13 cellular contexts compared by ENCODE assay signal in genomic region chr11:65781962-65782815, GRCh38. TPM values are rescaled to one million over a fixed set of nuclear protein-coding genes. Genes with fewer than 3 reads are reported as not detected.
DNase-seq lines count a peak whose midpoint lies in the region; FAIRE-seq and TF ChIP-seq lines count a peak whose summit lies in the region.
"Had no signal": no experiment of that assay in that cellular context is flagged by ENCODE, and none has a peak within 500 bp of the region (broad histone marks: within the 10 kb centered on the region; RNA-seq: fewer than 3 reads in every experiment).

No MANE protein-coding gene starts in this region.

- H3K4me3 Mint-ChIP-seq in CD4-positive, alpha-beta memory T cell: peak overlapping the region in 6 of 8 donors; percentile 15 to 63 (median 32)

- peak; percentile 38 for FAIRE-seq in HTR-8/SVneo (lab: Jason Lieb, UNC)
- FAIRE-seq in urothelium cell line (lab: Jason Lieb, UNC): no peak

- DNase-seq in CD4-positive, alpha-beta memory T cell: no peak
- DNase-seq in HTR-8/SVneo (ENCODE audit: insufficient read length, low spot score) (no peak), ecto neural progenitor cell (ENCODE audit: low spot score) (peak; percentile 50), iPS-NIHi11 (ENCODE audit: low spot score) (no peak), urothelium cell line (ENCODE audit: low spot score) (no peak), NCI-H146 treated with DMSO at 0.1 percent for 48 hours (lab: John Stamatoyannopoulos, UW; ENCODE audit: unreplicated experiment) (no peak), BE2C (no peak)
- DNase-seq: NCI-H2029 treated with DMSO at 0.1 percent for 48 hours, T-helper 9 cell had no signal

- no peaks in the 10 kb centered on the region for H3K36me3 ChIP-seq in CD4-positive, alpha-beta memory T cell (ENCODE audit: insufficient read depth, low read length)
- H3K36me3 ChIP-seq in neutrophil: peaks cover 27% of the 10 kb centered on the region
- H3K36me3 ChIP-seq in BE2C: no peaks in the 10 kb centered on the region

- peaks cover 1 to 4% of the 10 kb centered on the region in 2 donors for H3K27me3 Mint-ChIP-seq in CD4-positive, alpha-beta memory T cell

- H3K27ac Mint-ChIP-seq in CD4-positive, alpha-beta memory T cell: peak overlapping the region in 2 of 7 donors; percentile 12 to 70

- CTCF ChIA-PET in CD4-positive, alpha-beta memory T cell (lab: Charles Lee; ENCODE audit: partially characterized antibody): interaction anchor here (1.2 to 9.0 kb wide), 6 partner anchors 11 to 102 kb away, joined by 3 to 107 read pairs (median 14); partner anchors contain the start of genes KAT5 and MUS81

- TF ChIP-seq CTCF in neutrophil (IDR thresholded peaks at IDR 0.05) (no peak), BE2C (IDR thresholded peaks at IDR 0.05; ENCODE audit: low read depth, low read length) (no peak)

- H3K4me1 ChIP-seq in CD4-positive, alpha-beta memory T cell (ENCODE audit: insufficient read depth, low read length): peaks cover 32% of the 10 kb centered on the region
- H3K4me1 ChIP-seq in neutrophil (ENCODE audit: control insufficient read depth in 1 of 2, insufficient read depth in 1 of 2, low read depth in 1 of 2, low read length in 1 of 2) (peaks cover 48 to 51% of the 10 kb centered on the region in 2 experiments), BE2C (no peaks in the 10 kb centered on the region)

- no peak overlapping the region for H3K4me3 ChIP-seq in CD4-positive, alpha-beta memory T cell (ENCODE audit: low read length in 2 of 2)
- H3K4me3 ChIP-seq in neutrophil (ENCODE audit: low read depth in 1 of 2, low read length in 1 of 2) (peak overlapping the region; percentile 76 to 94), BE2C (ENCODE audit: low read depth, low read length) (no peak overlapping the region)

- H3K9me3 Mint-ChIP-seq in CD4-positive, alpha-beta memory T cell: no peaks in the 10 kb centered on the region

- peaks cover 0 to 4% of the 10 kb centered on the region in 2 donors for H3K36me3 Mint-ChIP-seq in CD4-positive, alpha-beta memory T cell

- no peaks in the 10 kb centered on the region for H3K9me3 ChIP-seq in CD4-positive, alpha-beta memory T cell (ENCODE audit: control insufficient read depth in 1 of 2, low read length in 2 of 2)
- no peaks in the 10 kb centered on the region for H3K9me3 ChIP-seq in neutrophil
- no peaks in the 10 kb centered on the region for H3K9me3 ChIP-seq in BE2C
- H3K9me3 ChIP-seq: psoas muscle, thyroid gland had no signal

- peaks cover 12 to 34% (median 24%) of the 10 kb centered on the region in 4 donors for H3K4me1 Mint-ChIP-seq in CD4-positive, alpha-beta memory T cell

- intact Hi-C loops in CD4-positive, alpha-beta memory T cell (cut with micrococcal nuclease): loop anchor here (2.0 kb wide), 1 partner anchor 69 kb away; the partner anchor contains the start of gene KAT5

- no peak overlapping the region for H3K27ac ChIP-seq in CD4-positive, alpha-beta memory T cell (ENCODE audit: low read depth, low read length)
- H3K27ac ChIP-seq in neutrophil: peak overlapping the region; percentile 98

- H3K27me3 ChIP-seq in CD4-positive, alpha-beta memory T cell (ENCODE audit: insufficient read depth, low read length): no peaks in the 10 kb centered on the region
- H3K27me3 ChIP-seq in neutrophil (peaks cover 37% of the 10 kb centered on the region), BE2C (peaks cover 33% of the 10 kb centered on the region)
- H3K27me3 ChIP-seq: thyroid gland had no signal

- POLR2A ChIA-PET in CD4-positive, alpha-beta memory T cell (lab: Charles Lee; ENCODE audit: partially characterized antibody): interaction anchor here (2.5 kb wide), 1 partner anchor 35 kb away, joined by 24 read pairs; no protein-coding TSS in a partner anchor

RNA-seq across cellular contexts. Expression of gene AP5B1, which starts 1.4 kb away (rescaled TPM):
- total RNA-seq in CD4-positive, alpha-beta memory T cell: 10 to 100 TPM; 25.6 to 26.9 TPM
- 10 to 100 TPM in 1 of 2 donors, 1 to 10 TPM in 1; 5.2 to 13.7 TPM for polyA plus RNA-seq in CD4-positive, alpha-beta memory T cell
- 1.6 TPM for polyA plus RNA-seq in BE2C (2012; ENCODE audit: insufficient read depth, insufficient read length, low read depth)

RNA-seq across cellular contexts. Expression of gene OVOL1, which starts 4.7 kb away (rescaled TPM):
- not detected for total RNA-seq in CD4-positive, alpha-beta memory T cell
- polyA plus RNA-seq in CD4-positive, alpha-beta memory T cell: not detected
- not detected for polyA plus RNA-seq in BE2C (2012; ENCODE audit: insufficient read depth, insufficient read length, low read depth)
- total RNA-seq: HT1080, psoas muscle had no signal

RNA-seq across cellular contexts. Expression of gene SNX32, which starts 51.6 kb away (rescaled TPM):
- under 1 TPM; 0.42 to 0.64 TPM for total RNA-seq in CD4-positive, alpha-beta memory T cell
- polyA plus RNA-seq in CD4-positive, alpha-beta memory T cell: under 1 TPM; 0.68 to 0.93 TPM
- 10.3 TPM for polyA plus RNA-seq in BE2C (2012; ENCODE audit: insufficient read depth, insufficient read length, low read depth)
- total RNA-seq: HT1080, psoas muscle had no signal

Comparison
In these comparisons a context has a peak if more than half of its experiments do, and no peak if none do; other contexts are left out.
1. H3K4me3 ChIP-seq: peak in neutrophil (2 of 2); none in CD4-positive, alpha-beta memory T cell (0 of 2) and BE2C (single experiment).